Comparison of ENCODE assay signal across 23 cellular contexts in the genomic region with DNA sequence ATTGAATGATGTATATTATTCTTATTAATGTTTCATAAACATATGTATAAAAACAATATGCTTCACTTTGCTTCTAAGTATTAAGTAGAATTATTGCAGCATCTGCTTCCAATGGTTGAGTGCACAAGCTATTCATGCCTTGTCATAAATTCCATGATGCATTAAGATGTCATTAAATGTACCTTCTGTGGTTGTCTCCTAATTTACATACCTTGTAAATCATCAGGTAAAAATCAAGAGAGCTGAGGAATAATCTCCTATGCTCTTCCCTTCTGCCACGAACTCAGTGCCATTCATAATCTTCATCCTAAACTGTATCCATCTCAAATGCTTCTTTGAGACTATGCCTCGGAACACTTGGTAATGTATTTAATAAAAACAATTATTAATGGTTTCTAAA.
"Had no signal": no experiment of that assay in that cellular context is flagged by ENCODE, and none has a peak within 500 bp of the region (broad histone marks: within the 10 kb centered on the region; RNA-seq: fewer than 3 reads in every experiment).

No MANE protein-coding gene starts in this region.

- H3K9me3 Mint-ChIP-seq: activated CD4-positive, alpha-beta memory T cell treated with anti-CD3 and anti-CD28 coated beads for 36 hours; activated CD4-positive, alpha-beta T cell treated with anti-CD3 and anti-CD28 coated beads, Interleukin-2, amount 10 ng/mL, durations not matched to agents 7 days and 5 days had no signal

- ATAC-seq: activated naive CD4-positive, alpha-beta T cell treated with anti-CD3 and anti-CD28 coated beads, Interleukin-2, amount 50 U/mL, for 72 hours; activated naive CD8-positive, alpha-beta T cell treated with anti-CD3 and anti-CD28 coated beads, Interleukin-2, amount 50 U/mL, for 24 hours; activated T-cell treated with anti-CD3 and anti-CD28 coated beads, Interleukin-2, amount 50 U/mL, for 4 hours; body of pancreas; K562; T-cell had no signal

- H3K4me1 ChIP-seq: ascending aorta, body of pancreas had no signal

- H3K4me3 Mint-ChIP-seq: activated CD4-positive, alpha-beta memory T cell treated with anti-CD3 and anti-CD28 coated beads for 36 hours; activated CD4-positive, alpha-beta T cell treated with anti-CD3 and anti-CD28 coated beads, Interleukin-2, amount 10 ng/mL, durations not matched to agents 7 days and 5 days; activated naive CD8-positive, alpha-beta T cell treated with anti-CD3 and anti-CD28 coated beads, Interleukin-2, amount 50 U/mL, for 24 hours; activated T-cell treated with anti-CD3 and anti-CD28 coated beads, Interleukin-2, amount 50 U/mL, for 4 hours; T-cell had no signal

- H3K27me3 Mint-ChIP-seq: activated CD4-positive, alpha-beta memory T cell treated with anti-CD3 and anti-CD28 coated beads for 36 hours; activated CD4-positive, alpha-beta T cell treated with anti-CD3 and anti-CD28 coated beads, Interleukin-2, amount 10 ng/mL, durations not matched to agents 7 days and 5 days; activated naive CD8-positive, alpha-beta T cell treated with anti-CD3 and anti-CD28 coated beads, Interleukin-2, amount 50 U/mL, for 24 hours; T-cell had no signal

- H3K4me1 Mint-ChIP-seq: activated CD4-positive, alpha-beta T cell treated with anti-CD3 and anti-CD28 coated beads, Interleukin-2, amount 10 ng/mL, durations not matched to agents 7 days and 5 days; activated naive CD8-positive, alpha-beta T cell treated with anti-CD3 and anti-CD28 coated beads, Interleukin-2, amount 50 U/mL, for 24 hours; T-cell had no signal

- H3K27me3 ChIP-seq: ascending aorta, body of pancreas had no signal

- H3K27ac Mint-ChIP-seq: activated CD4-positive, alpha-beta memory T cell treated with anti-CD3 and anti-CD28 coated beads for 36 hours; activated CD4-positive, alpha-beta T cell treated with anti-CD3 and anti-CD28 coated beads, Interleukin-2, amount 10 ng/mL, durations not matched to agents 7 days and 5 days; activated naive CD4-positive, alpha-beta T cell treated with anti-CD3 and anti-CD28 coated beads, Interleukin-2, amount 50 U/mL, for 72 hours; activated naive CD8-positive, alpha-beta T cell treated with anti-CD3 and anti-CD28 coated beads, Interleukin-2, amount 50 U/mL, for 24 hours; T-cell had no signal

- DNase-seq: activated CD4-positive, alpha-beta memory T cell treated with anti-CD3 and anti-CD28 coated beads for 36 hours; activated CD4-positive, alpha-beta T cell treated with anti-CD3 and anti-CD28 coated beads, Interleukin-2, amount 10 ng/mL, durations not matched to agents 7 days and 5 days; activated CD4-positive, CD25-positive, alpha-beta regulatory T cell; activated CD8-positive, alpha-beta memory T cell treated with anti-CD3 and anti-CD28 coated beads for 24 hours; activated effector memory CD4-positive, alpha-beta T cell treated with anti-CD3 and anti-CD28 coated beads, Interleukin-2, amount 50 U/mL, for 16 hours; activated naive CD4-positive, alpha-beta T cell treated with Interleukin-2 at 50 U/mL for 16 hours; activated naive CD8-positive, alpha-beta T cell treated with anti-CD3 and anti-CD28 coated beads, Interleukin-2, amount 50 U/mL, for 24 hours; activated T-cell treated with anti-CD3 and anti-CD28 coated beads, Interleukin-2, amount 50 U/mL, for 4 hours; amniotic stem cell; body of pancreas; central memory CD4-positive, alpha-beta T cell; Kasumi-1; NCI-H146; NCI-H2029; NCI-H2107; NCI-H748 treated with DMSO at 0.1 percent for 48 hours; T-cell; T-helper 2 cell; T1000 had no signal

- H3K36me3 Mint-ChIP-seq: activated CD4-positive, alpha-beta memory T cell treated with anti-CD3 and anti-CD28 coated beads for 36 hours; activated naive CD4-positive, alpha-beta T cell treated with anti-CD3 and anti-CD28 coated beads, Interleukin-2, amount 50 U/mL, for 72 hours; T-cell had no signal

- H3K27ac ChIP-seq: ascending aorta, body of pancreas, SK-N-MC had no signal
